ENCODE assay signal across 8 cellular contexts in genomic region chr7:30285531-30286284, GRCh38.
A peak's percentile ranks its signal among the peaks of the same experiment; 100 is the strongest.
DNase-seq lines count a peak whose midpoint lies in the region; ATAC-seq lines count a peak whose summit lies in the region.

No MANE protein-coding gene starts in this region.

- no peaks in the 10 kb centered on the region for H3K27me3 Mint-ChIP-seq in T-helper 1 cell treated with Interleukin-12 subunit alpha and Interleukin-12 subunit beta and Interleukin-4 antibody, amounts not matched to agents 30 μg/mL and 1 μg/mL, for 36 hours (ENCODE audit: low read depth)

- H3K9me3 Mint-ChIP-seq in T-helper 1 cell treated with Interleukin-12 subunit alpha and Interleukin-12 subunit beta and Interleukin-4 antibody, amounts not matched to agents 30 μg/mL and 1 μg/mL, for 36 hours: peaks cover 9% of the 10 kb centered on the region

- DNase-seq in CMK (ENCODE audit: low read depth): peak; percentile 25
- peak in 39 of 76 experiments; percentile 11 to 66 (median 36) for DNase-seq in HUDEP-2 (lab: John Stamatoyannopoulos, UW; ENCODE audit: unreplicated experiment in 76 of 76)
- peak; percentile 66 for DNase-seq in astrocyte of the hippocampus (ENCODE audit: low read depth, low spot score)
- DNase-seq in iPS-NIHi11 (ENCODE audit: low spot score): peak; percentile 29
- DNase-seq in stimulated activated CD4-positive, alpha-beta T cell treated with anti-CD3 and anti-CD28 coated beads, Interleukin-12 subunit alpha, Interleukin-12 subunit beta, amount 100 ng/mL, for 24 hours (ENCODE audit: low read depth in 2 of 2): peak; percentile 19 to 37

- ATAC-seq in GM19455 (IDR thresholded peaks at IDR 0.05; ENCODE audit: unreplicated experiment): peak; percentile 3
- no peak for ATAC-seq in GM18870 (IDR thresholded peaks at IDR 0.05; ENCODE audit: unreplicated experiment)

- peak overlapping the region; percentile 97 for H3K27ac Mint-ChIP-seq in T-helper 1 cell treated with Interleukin-12 subunit alpha and Interleukin-12 subunit beta and Interleukin-4 antibody, amounts not matched to agents 30 μg/mL and 1 μg/mL, for 36 hours

- peak overlapping the region; percentile 95 for H3K4me3 Mint-ChIP-seq in T-helper 1 cell treated with Interleukin-12 subunit alpha and Interleukin-12 subunit beta and Interleukin-4 antibody, amounts not matched to agents 30 μg/mL and 1 μg/mL, for 36 hours

- peaks cover 20% of the 10 kb centered on the region for H3K36me3 Mint-ChIP-seq in T-helper 1 cell treated with Interleukin-12 subunit alpha and Interleukin-12 subunit beta and Interleukin-4 antibody, amounts not matched to agents 30 μg/mL and 1 μg/mL, for 36 hours (ENCODE audit: low read depth)

- H3K4me1 Mint-ChIP-seq in T-helper 1 cell treated with Interleukin-12 subunit alpha and Interleukin-12 subunit beta and Interleukin-4 antibody, amounts not matched to agents 30 μg/mL and 1 μg/mL, for 36 hours (ENCODE audit: low read depth): peaks cover 52% of the 10 kb centered on the region
